Comparison of ENCODE assay signal across 21 cellular contexts in the genomic region with DNA sequence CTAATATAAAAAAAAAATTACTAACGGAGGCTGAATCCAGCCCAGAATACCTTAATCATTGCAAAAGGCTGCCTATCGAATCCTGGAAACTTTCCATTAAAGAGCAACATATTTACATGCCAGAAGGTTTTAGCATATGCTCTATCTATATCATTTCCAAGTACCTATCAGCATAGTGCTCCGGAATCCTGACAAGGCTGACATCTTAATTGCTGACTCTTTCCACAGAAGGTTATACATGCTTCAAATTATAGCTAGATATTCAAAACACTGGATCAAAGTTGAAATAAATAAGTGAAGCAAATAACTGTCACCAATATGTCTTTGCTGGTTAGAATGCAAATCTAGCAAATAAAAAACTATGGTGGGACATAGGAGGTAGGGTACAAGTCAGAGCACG.
"Had no signal": no experiment of that assay in that cellular context is flagged by ENCODE, and none has a peak within 500 bp of the region (broad histone marks: within the 10 kb centered on the region; RNA-seq: fewer than 3 reads in every experiment).

No MANE protein-coding gene starts in this region.

- H3K27ac ChIP-seq: esophagus muscularis mucosa, heart right ventricle, neural progenitor cell, parathyroid adenoma, right atrium auricular region, stomach, thyroid gland, vagina had no signal

- H3K9me3 ChIP-seq: esophagus muscularis mucosa, heart right ventricle, left lung, mucosa of descending colon, right atrium auricular region, stomach, thyroid gland, vagina had no signal

- H3K4me2 ChIP-seq: neural progenitor cell had no signal

- H3K4me3 ChIP-seq: esophagus muscularis mucosa, heart right ventricle, left lung, mucosa of descending colon, neural progenitor cell, right atrium auricular region, stomach, thyroid gland, vagina had no signal

- H3K4me1 ChIP-seq: left lung, neural progenitor cell, right atrium auricular region, stomach, vagina had no signal

- H3K36me3 ChIP-seq: esophagus muscularis mucosa, heart right ventricle, left lung, neural progenitor cell, right atrium auricular region, stomach, thyroid gland, vagina had no signal

- H3K9ac ChIP-seq: neural progenitor cell, parathyroid adenoma had no signal

- ATAC-seq: left cardiac atrium, sciatic nerve had no signal

- H3K79me2 ChIP-seq: parathyroid adenoma had no signal

- H2AFZ ChIP-seq: neural progenitor cell, parathyroid adenoma had no signal

- H3K27me3 ChIP-seq: esophagus muscularis mucosa, heart right ventricle, left lung, neural progenitor cell, right atrium auricular region, stomach, thyroid gland, vagina had no signal

- DNase-seq: effector CD8-positive, alpha-beta T cell; endodermal cell; foreskin melanocyte; glutamatergic neuron; heart right ventricle; hippocampal formation; left cardiac atrium; left lung; mucosa of descending colon; naive B cell; stimulated activated CD4-positive, alpha-beta T cell treated with anti-CD3 and anti-CD28 coated beads, Interleukin-2, amount 100 ng/mL, for 24 hours; stimulated activated CD4-positive, alpha-beta T cell treated with anti-CD3 and anti-CD28 coated beads, Interleukin-4, amount 100 ng/mL, for 24 hours; stimulated activated naive CD4-positive, alpha-beta T cell treated with Interleukin-2 at 50 U/mL for 16 hours; stomach; thyroid gland had no signal
